Comparison of ENCODE assay signal across 16 cellular contexts in genomic region chr12:75636607-75637006, GRCh38.
DNase-seq lines count a peak whose midpoint lies in the region; ATAC-seq and TF ChIP-seq lines count a peak whose summit lies in the region.
"Had no signal": no experiment of that assay in that cellular context is flagged by ENCODE, and none has a peak within 500 bp of the region (broad histone marks: within the 10 kb centered on the region; RNA-seq: fewer than 3 reads in every experiment).

No MANE protein-coding gene starts in this region.

- peak overlapping the region; percentile 76 for H2AK5ac ChIP-seq in mesenchymal stem cell (ENCODE audit: low read length, severe bottlenecking)

- no peaks in the 10 kb centered on the region for H3K79me1 ChIP-seq in mesenchymal stem cell (replicated peaks; ENCODE audit: low read length, poor library complexity, severe bottlenecking)

- H3K36me3 ChIP-seq in PC-9 (ENCODE audit: low read depth) = no peaks in the 10 kb centered on the region
- H3K36me3 ChIP-seq in mesenchymal stem cell (ENCODE audit: control insufficient read depth in 1 of 2, insufficient read depth in 2 of 2, low read depth in 1 of 2, low read length in 2 of 2) = no peaks in the 10 kb centered on the region
- H3K36me3 ChIP-seq: BLaER1 had no signal

- no peak overlapping the region for H2BK120ac ChIP-seq in mesenchymal stem cell (ENCODE audit: low read depth, low read length)

- no peak overlapping the region for H3K14ac ChIP-seq in mesenchymal stem cell (ENCODE audit: low read length in 2 of 2)

- DNase-seq in Calu3 = no peak
- DNase-seq in HFFc6 = no peak
- DNase-seq in PC-9 = no peak
- no peak for DNase-seq in mesenchymal stem cell
- no peak for DNase-seq in NCI-H2196 (lab: John Stamatoyannopoulos, UW; ENCODE audit: unreplicated experiment)
- DNase-seq: CD8-positive, alpha-beta memory T cell; GF-D8; GOT3; NCI-H1092; NCI-H1694; NCI-H446 treated with DMSO at 0.1 percent for 48 hours; NCI-H774; SHP77 treated with DMSO at 0.1 percent for 48 hours had no signal

- no peaks in the 10 kb centered on the region for H3K27me3 ChIP-seq in PC-9 (ENCODE audit: insufficient read depth, low read depth)
- H3K27me3 ChIP-seq in mesenchymal stem cell (ENCODE audit: control insufficient read depth in 1 of 2, insufficient read depth in 1 of 2, low read length in 2 of 2) = no peaks in the 10 kb centered on the region
- H3K27me3 ChIP-seq: BLaER1 had no signal

- H3K23ac ChIP-seq in mesenchymal stem cell (ENCODE audit: low read length in 2 of 2) = no peak overlapping the region

- H3K9ac ChIP-seq in mesenchymal stem cell (ENCODE audit: low read length) = no peak overlapping the region
- H3K9ac ChIP-seq: BLaER1 had no signal

- H3K4me2 ChIP-seq in PC-9 = no peak overlapping the region
- H3K4me2 ChIP-seq in mesenchymal stem cell (ENCODE audit: low read length, poor library complexity, severe bottlenecking) = no peak overlapping the region
- H3K4me2 ChIP-seq: BLaER1 had no signal

- ATAC-seq in GM18498 (IDR thresholded peaks at IDR 0.05; ENCODE audit: unreplicated experiment) (no peak), GM18520 (IDR thresholded peaks at IDR 0.05; ENCODE audit: unreplicated experiment) (no peak)

- BruUV-seq in Calu3 (replicated peaks; lab: Mats Ljungman, UMichigan) (no TSS peak), PC-9 (replicated peaks; lab: Mats Ljungman, UMichigan) (no TSS peak)

- H3K4me1 Mint-ChIP-seq in Calu3 (ENCODE audit: low read depth, unreplicated experiment) (peaks cover 72% of the 10 kb centered on the region), HFFc6 (ENCODE audit: low read depth) (peaks cover 59% of the 10 kb centered on the region)

- intact Hi-C loops in Calu3 (cut with micrococcal nuclease; ENCODE audit: unreplicated experiment) (loop anchor here (5.0 kb wide), 2 partner anchors 109 to 191 kb away; no protein-coding TSS in a partner anchor), PC-9 (cut with micrococcal nuclease; ENCODE audit: unreplicated experiment) (no loop called here)

- H3K4me3 Mint-ChIP-seq in Calu3 (ENCODE audit: low read depth, unreplicated experiment) (no peak overlapping the region), HFFc6 (no peak overlapping the region; the same call in 1 of the 2 replicates)
- H3K4me3 Mint-ChIP-seq: CD8-positive, alpha-beta memory T cell had no signal

- H2BK12ac ChIP-seq in mesenchymal stem cell (ENCODE audit: low read length in 2 of 2) = no peak overlapping the region

- TF ChIP-seq CTCF in Calu3 (IDR thresholded peaks at IDR 0.05; ENCODE audit: unreplicated experiment) = no peak
- TF ChIP-seq CTCF in HFFc6 (IDR thresholded peaks at IDR 0.05) = no peak
- no peak for TF ChIP-seq CTCF in PC-9 (conservative IDR thresholded peaks at IDR 0.05)

- H3K36me3 Mint-ChIP-seq in Calu3 (ENCODE audit: insufficient read depth, unreplicated experiment) = peaks cover 11% of the 10 kb centered on the region
- no peaks in the 10 kb centered on the region for H3K36me3 Mint-ChIP-seq in HFFc6 (ENCODE audit: low read depth)

- H2BK15ac ChIP-seq in mesenchymal stem cell (ENCODE audit: low read depth, poor library complexity, severe bottlenecking) = no peak overlapping the region

- H3K79me2 ChIP-seq in PC-9 (ENCODE audit: low read depth) = no peaks in the 10 kb centered on the region

- H3K27ac Mint-ChIP-seq in Calu3 (ENCODE audit: unreplicated experiment) (peak overlapping the region; percentile 80), HFFc6 (peak overlapping the region; percentile 70)

- H3K9me3 Mint-ChIP-seq in Calu3 (ENCODE audit: low read depth, unreplicated experiment) = no peaks in the 10 kb centered on the region
- H3K9me3 Mint-ChIP-seq in HFFc6 = no peaks in the 10 kb centered on the region
- H3K9me3 Mint-ChIP-seq: CD8-positive, alpha-beta memory T cell had no signal

- H3K4ac ChIP-seq in mesenchymal stem cell (ENCODE audit: low read depth in 1 of 2, low read length in 2 of 2) = no peak overlapping the region

- no peaks in the 10 kb centered on the region for H3K9me2 ChIP-seq in PC-9 (ENCODE audit: insufficient read depth)

- H3K4me3 ChIP-seq in PC-9 (no peak overlapping the region), mesenchymal stem cell (ENCODE audit: insufficient read depth in 1 of 2, low read depth in 1 of 2, low read length in 2 of 2) (no peak overlapping the region)
- H3K4me3 ChIP-seq: BLaER1 had no signal

- no peak overlapping the region for H2AFZ ChIP-seq in PC-9
- H2AFZ ChIP-seq in mesenchymal stem cell (ENCODE audit: low read depth, low read length) = no peak overlapping the region

- no peaks in the 10 kb centered on the region for H4K20me1 ChIP-seq in PC-9 (ENCODE audit: insufficient read depth)
- H4K20me1 ChIP-seq: BLaER1 had no signal

- H3K9me3 ChIP-seq in PC-9 (ENCODE audit: insufficient read depth, low read depth) (no peaks in the 10 kb centered on the region; the same call in 1 of the 2 replicates), mesenchymal stem cell (ENCODE audit: control insufficient read depth, low read length) (no peaks in the 10 kb centered on the region)
- H3K9me3 ChIP-seq: BLaER1 had no signal

- WGBS in mesenchymal stem cell = 100% methylated on average over 2 of the region's 4 CpGs

- H3K27me3 Mint-ChIP-seq in Calu3 (ENCODE audit: unreplicated experiment) = no peaks in the 10 kb centered on the region
- H3K27me3 Mint-ChIP-seq in HFFc6 (ENCODE audit: insufficient read depth) = no peaks in the 10 kb centered on the region
- H3K27me3 Mint-ChIP-seq: CD8-positive, alpha-beta memory T cell had no signal

- H3K4me1 ChIP-seq in PC-9 (replicated peaks; ENCODE audit: insufficient read depth) = peaks cover 16% of the 10 kb centered on the region
- peaks cover 3% of the 10 kb centered on the region for H3K4me1 ChIP-seq in mesenchymal stem cell (ENCODE audit: control insufficient read depth, insufficient read depth, low read depth, low read length)

- H3F3A ChIP-seq in PC-9 (ENCODE audit: insufficient read depth, low read depth) = peaks cover 10% of the 10 kb centered on the region; the same call in 1 of the 2 replicates

- CTCF ChIA-PET in Calu3 (lab: Charles Lee) = interaction anchor here (0.9 kb wide), 1 partner anchor 11 kb away, joined by 3 read pairs; no protein-coding TSS in a partner anchor
- CTCF ChIA-PET in PC-9 (lab: Charles Lee) = no interaction called here

- H2BK5ac ChIP-seq in mesenchymal stem cell (ENCODE audit: low read depth, low read length, poor library complexity, severe bottlenecking) = no peak overlapping the region

- POLR2A ChIA-PET in PC-9 (lab: Charles Lee; ENCODE audit: unreplicated experiment) = no interaction called here

- H4K91ac ChIP-seq in mesenchymal stem cell (ENCODE audit: low read length) = no peak overlapping the region

- no peak overlapping the region for H3K18ac ChIP-seq in mesenchymal stem cell (ENCODE audit: low read depth in 1 of 2, low read length in 2 of 2)

- no peak overlapping the region for H4K8ac ChIP-seq in mesenchymal stem cell (ENCODE audit: low read length)

- H3K27ac ChIP-seq in PC-9 (peak overlapping the region; percentile 56; the same call in 1 of the 2 replicates), mesenchymal stem cell (ENCODE audit: low read length, poor library complexity, severe bottlenecking) (peak overlapping the region; percentile 55)
- H3K27ac ChIP-seq: BLaER1 had no signal
